In genomic region chr3:12932754-12933153, GRCh38 we compare ENCODE assay signal across 18 cellular contexts.
DNase-seq lines count a peak whose midpoint lies in the region; ATAC-seq and TF ChIP-seq lines count a peak whose summit lies in the region.
"Had no signal": no experiment of that assay in that cellular context is flagged by ENCODE, and none has a peak within 500 bp of the region (broad histone marks: within the 10 kb centered on the region; RNA-seq: fewer than 3 reads in every experiment).

No MANE protein-coding gene starts in this region.

- ATAC-seq in heart right ventricle = peak in 1 of 8 donors; percentile 1
- ATAC-seq in left ventricle myocardium superior = no peak
- no peak for ATAC-seq in thoracic aorta (ENCODE audit: insufficient number of reproducible peaks, low FRiP score, low read depth)
- no peak for ATAC-seq in GM19467 (IDR thresholded peaks at IDR 0.05; ENCODE audit: unreplicated experiment)
- ATAC-seq: GM12878, GM23338 had no signal

- H3K9me3 ChIP-seq in heart right ventricle = no peaks in the 10 kb centered on the region
- no peaks in the 10 kb centered on the region for H3K9me3 ChIP-seq in thoracic aorta

- intact Hi-C loops in heart right ventricle (cut with DNase I) = loop anchor here in 7 of 10 donors (5.0 to 10.0 kb wide), 4 partner anchors 35 to 55 kb away; no protein-coding TSS in a partner anchor
- intact Hi-C loops in left ventricle myocardium superior (cut with micrococcal nuclease) = no loop called here

- H3K4me3 ChIP-seq in heart right ventricle (no peak overlapping the region), thoracic aorta (no peak overlapping the region)
- H3K4me3 ChIP-seq: GM12878, GM23338 had no signal

- no peak overlapping the region for H3K4me3 Mint-ChIP-seq in brain
- H3K4me3 Mint-ChIP-seq: GM23338, HFFc6 had no signal

- peaks cover 10% of the 10 kb centered on the region for H3K36me3 Mint-ChIP-seq in brain

- no peaks in the 10 kb centered on the region for H3K27me3 ChIP-seq in heart right ventricle
- no peaks in the 10 kb centered on the region for H3K27me3 ChIP-seq in layer of hippocampus (ENCODE audit: control insufficient read depth, insufficient read depth, low read length)
- no peaks in the 10 kb centered on the region for H3K27me3 ChIP-seq in thoracic aorta (replicated peaks; ENCODE audit: insufficient read depth)

- H3K27ac ChIP-seq in heart right ventricle (peak overlapping the region in 9 of 10 donors; percentile 72 to 91 (median 86)), layer of hippocampus (ENCODE audit: low read depth, low read length) (peak overlapping the region; percentile 30), thoracic aorta (peak overlapping the region; percentile 71 to 90)

- no peaks in the 10 kb centered on the region for H3K27me3 Mint-ChIP-seq in brain
- H3K27me3 Mint-ChIP-seq: CD4-positive, CD25-positive, alpha-beta regulatory T cell had no signal

- H3K36me3 ChIP-seq in heart right ventricle (peaks cover 0 to 99% (median 12%) of the 10 kb centered on the region in 9 donors), thoracic aorta (peaks cover 25% of the 10 kb centered on the region)

- WGBS in heart right ventricle, 2 donors = 42 to 53% methylated on average over 13 of the region's 13 CpGs

- H3K27ac Mint-ChIP-seq in brain = peak overlapping the region in 3 of 5 experiments; percentile 62 to 83 (median 62)
- H3K27ac Mint-ChIP-seq: GM23338, HFFc6 had no signal

- H3K4me1 ChIP-seq in heart right ventricle (peaks cover 55 to 95% (median 70%) of the 10 kb centered on the region in 9 donors), thoracic aorta (ENCODE audit: control insufficient read depth in 1 of 2, low read depth in 2 of 2) (peaks cover 33 to 64% of the 10 kb centered on the region in 2 donors)

- DNase-seq in heart right ventricle = no peak
- DNase-seq in left ventricle myocardium superior = no peak
- no peak for DNase-seq in thoracic aorta (ENCODE audit: low spot score)
- DNase-seq in LoVo (ENCODE audit: low spot score) = no peak
- no peak for DNase-seq in germinal center (ENCODE audit: low spot score)
- DNase-seq: CD4-positive, CD25-positive, alpha-beta regulatory T cell; DMS79; HFFc6; NCI-H1436 treated with DMSO at 0.1 percent for 48 hours; NCI-H2081; NCI-H524 treated with DMSO at 0.1 percent for 48 hours; OCI-M1; RPMI8226 had no signal

- peaks cover 42% of the 10 kb centered on the region for H3K4me1 Mint-ChIP-seq in brain
- H3K4me1 Mint-ChIP-seq: GM23338 had no signal

- TF ChIP-seq CTCF in heart right ventricle (IDR thresholded peaks at IDR 0.05) = no peak
- no peak for TF ChIP-seq CTCF in brain (conservative IDR thresholded peaks at IDR 0.05)
- no peak for TF ChIP-seq CTCF in thoracic aorta (IDR thresholded peaks at IDR 0.05)

- H3K9me3 Mint-ChIP-seq in brain = peaks cover 0 to 2% (median 0%) of the 10 kb centered on the region in 5 experiments
- H3K9me3 Mint-ChIP-seq: CD4-positive, CD25-positive, alpha-beta regulatory T cell; GM23338; HFFc6 had no signal

Comparison
In these comparisons a context has a peak if more than half of its experiments do, and no peak if none do; other contexts are left out.
1. H3K27ac ChIP-seq: peak in every context shown above with its lines; median percentile 86 in heart right ventricle; 80 in thoracic aorta; 30 in layer of hippocampus.